Comparison of ENCODE assay signal across 11 cellular contexts in genomic region chr14:61147898-61148549, GRCh38.
DNase-seq lines count a peak whose midpoint lies in the region; ATAC-seq and TF ChIP-seq lines count a peak whose summit lies in the region.
"Had no signal": no experiment of that assay in that cellular context is flagged by ENCODE, and none has a peak within 500 bp of the region (broad histone marks: within the 10 kb centered on the region; RNA-seq: fewer than 3 reads in every experiment).

No MANE protein-coding gene starts in this region.

- no peak for ATAC-seq in GM19455 (IDR thresholded peaks at IDR 0.05; ENCODE audit: unreplicated experiment)
- ATAC-seq in HG03469 (IDR thresholded peaks at IDR 0.05; ENCODE audit: unreplicated experiment), result no peak

- peaks cover 17% of the 10 kb centered on the region for H3K9me3 ChIP-seq in left ventricle myocardium inferior (replicated peaks)

- TF ChIP-seq CTCF in left ventricle myocardium inferior (IDR thresholded peaks at IDR 0.05; ENCODE audit: borderline replicate concordance), result no peak

- H3K4me1 ChIP-seq in left ventricle myocardium inferior, result peaks cover 4% of the 10 kb centered on the region

- no peak overlapping the region for H3K4me3 ChIP-seq in left ventricle myocardium inferior
- H3K4me3 ChIP-seq: esophagus squamous epithelium had no signal

- peak overlapping the region; percentile 55 for H3K27ac ChIP-seq in left ventricle myocardium inferior (replicated peaks)

- peaks cover 4% of the 10 kb centered on the region for H3K27me3 ChIP-seq in left ventricle myocardium inferior (ENCODE audit: low read depth)
- H3K27me3 ChIP-seq: esophagus squamous epithelium had no signal

- H3K36me3 ChIP-seq in left ventricle myocardium inferior, result no peaks in the 10 kb centered on the region
- H3K36me3 ChIP-seq: esophagus squamous epithelium had no signal

- DNase-seq in HCEC 1CT (peak; percentile 90), astrocyte of the hippocampus (ENCODE audit: low read depth, low spot score) (peak; percentile 99), left ventricle myocardium inferior (no peak), pulmonary artery endothelial cell (ENCODE audit: low read depth, low spot score) (peak; percentile 54), T-helper 2 cell (no peak)
- DNase-seq in activated CD4-positive, alpha-beta T cell treated with anti-CD3 and anti-CD28 coated beads for 48 hours, result no peak
- DNase-seq: DMS53; esophagus squamous epithelium; stimulated activated CD4-positive, alpha-beta T cell treated with anti-CD3 and anti-CD28 coated beads, Interleukin-2, amount 100 ng/mL, for 24 hours had no signal

- intact Hi-C loops in left ventricle myocardium inferior (cut with micrococcal nuclease), result no loop called here

Comparison
In these comparisons a context has a peak if more than half of its experiments do, and no peak if none do; other contexts are left out.
1. DNase-seq: peak in HCEC 1CT (single experiment), astrocyte of the hippocampus (single experiment) and pulmonary artery endothelial cell (single experiment); none in left ventricle myocardium inferior (single experiment), T-helper 2 cell (0 of 5) and activated CD4-positive, alpha-beta T cell treated with anti-CD3 and anti-CD28 coated beads for 48 hours (single experiment).